ENCODE assay signal across 1 cellular context in genomic region chr19:58387338-58388174, GRCh38.
TF ChIP-seq lines count a peak whose summit lies in the region.

No MANE protein-coding gene starts in this region.

TF ChIP-seq in endothelial cell of umbilical vein, 7 proteins besides CTCF, POLR2A, EP300 and RAD21:
- TF ChIP-seq POLR2AphosphoS5 (IDR thresholded peaks at IDR 0.05; ENCODE audit: insufficient read depth, low read depth, low read length) (no peak), MAX (IDR thresholded peaks at IDR 0.05; ENCODE audit: insufficient read depth, insufficient read length) (no peak), GATA2 (IDR thresholded peaks at IDR 0.05; ENCODE audit: insufficient read depth, insufficient read length, low read depth, low read length) (no peak), FOS (IDR thresholded peaks at IDR 0.05; ENCODE audit: borderline replicate concordance, insufficient read depth, low read length) (no peak), JUN (IDR thresholded peaks at IDR 0.05; ENCODE audit: borderline replicate concordance, insufficient read depth, insufficient read length, low read depth) (no peak), EZH2 (IDR thresholded peaks at IDR 0.05; ENCODE audit: borderline replicate concordance, low read depth, low read length, severe bottlenecking) (no peak), MYC (IDR thresholded peaks at IDR 0.05; ENCODE audit: low read depth, low read length) (no peak)
